ENCODE assay signal across 8 cellular contexts in the genomic region with DNA sequence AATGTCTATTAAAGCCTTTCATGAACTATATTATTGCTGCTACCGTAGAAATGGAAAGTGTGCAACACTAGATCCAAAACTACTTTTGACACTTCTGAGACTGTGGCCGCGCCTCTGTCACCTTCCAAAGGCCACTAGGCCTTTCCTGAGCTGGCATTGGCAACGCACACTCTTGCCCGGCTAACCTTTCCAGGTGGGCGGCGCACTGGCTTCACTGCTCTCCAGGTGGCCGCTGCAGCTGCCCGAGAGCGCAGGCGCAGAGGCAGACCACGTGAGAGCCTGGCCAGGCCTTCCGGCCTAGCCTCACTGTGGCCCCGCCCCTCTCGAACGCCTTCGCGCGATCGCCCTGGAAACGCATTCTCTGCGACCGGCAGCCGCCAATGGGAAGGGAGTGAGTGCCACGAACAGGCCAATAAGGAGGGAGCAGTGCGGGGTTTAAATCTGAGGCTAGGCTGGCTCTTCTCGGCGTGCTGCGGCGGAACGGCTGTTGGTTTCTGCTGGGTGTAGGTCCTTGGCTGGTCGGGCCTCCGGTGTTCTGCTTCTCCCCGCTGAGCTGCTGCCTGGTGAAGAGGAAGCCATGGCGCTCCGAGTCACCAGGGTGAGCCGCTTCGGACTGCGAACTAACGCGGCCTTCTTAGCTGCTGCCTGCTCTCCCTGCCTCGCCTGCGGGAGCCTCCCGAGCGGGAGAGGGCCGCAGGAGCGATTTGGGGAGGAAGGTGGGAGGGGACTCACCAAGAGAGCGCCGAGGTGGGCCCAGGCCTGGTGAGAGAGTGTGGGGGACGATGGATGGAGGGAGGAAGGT. TPM values are rescaled to one million over a fixed set of nuclear protein-coding genes. Genes with fewer than 3 reads are reported as not detected.
DNase-seq lines count a peak whose midpoint lies in the region; ATAC-seq and TF ChIP-seq lines count a peak whose summit lies in the region.

TSS of gene CCNB1 (plus strand) at position 465 of the 802 bp plus-strand sequence. CDS start at position 578, 113 bp downstream.

- ATAC-seq in HG02678 (IDR thresholded peaks at IDR 0.05; ENCODE audit: unreplicated experiment) (peak; percentile 99), thoracic aorta (ENCODE audit: insufficient number of reproducible peaks, low FRiP score, low read depth) (peak; percentile 95)
- ATAC-seq in activated naive CD4-positive, alpha-beta T cell treated with anti-CD3 and anti-CD28 coated beads, Interleukin-2, amount 50 U/mL, for 72 hours, result peak; percentile 99 to 100

- H2AFZ ChIP-seq in osteoblast (ENCODE audit: low read length), result peak within 1 kb of the TSS; percentile 99

- no peaks in the 10 kb centered on the region for H3K9me3 ChIP-seq in osteoblast (ENCODE audit: low read depth, low read length)
- no peaks in the 10 kb centered on the region for H3K9me3 ChIP-seq in thoracic aorta

- peak within 1 kb of the TSS; percentile 96 for H3K4me2 ChIP-seq in osteoblast (ENCODE audit: insufficient read depth, low read length)

- no peak for TF ChIP-seq CTCF in GM12864 (IDR thresholded peaks at IDR 0.05; ENCODE audit: low read depth, low read length, missing control alignments)
- TF ChIP-seq CTCF in osteoblast (IDR thresholded peaks at IDR 0.05; ENCODE audit: extremely low read depth, low read depth, low read length), result no peak
- TF ChIP-seq CTCF in thoracic aorta (IDR thresholded peaks at IDR 0.05), result no peak

- H3K27ac ChIP-seq in osteoblast (ENCODE audit: low read depth, low read length) (peak within 1 kb of the TSS; percentile 66), thoracic aorta (peak within 1 kb of the TSS in 1 of 2 donors; percentile 8)

- no peaks in the 10 kb centered on the region for H3K27me3 ChIP-seq in osteoblast (ENCODE audit: insufficient read depth, low read length)
- no peaks in the 10 kb centered on the region for H3K27me3 ChIP-seq in thoracic aorta (replicated peaks; ENCODE audit: insufficient read depth)

- H3K36me3 ChIP-seq in osteoblast (ENCODE audit: insufficient read depth, low read length), result peaks cover 15% of the 10 kb centered on the region
- H3K36me3 ChIP-seq in thoracic aorta, result no peaks in the 10 kb centered on the region

- H3K36me3 Mint-ChIP-seq in activated naive CD4-positive, alpha-beta T cell treated with anti-CD3 and anti-CD28 coated beads, Interleukin-2, amount 50 U/mL, for 72 hours, result peaks cover 24 to 57% of the 10 kb centered on the region in 2 donors

- peak; percentile 94 for DNase-seq in GM12864 (ENCODE audit: low read depth)
- DNase-seq in NCI-H1105 treated with DMSO at 0.1 percent for 48 hours (lab: John Stamatoyannopoulos, UW), result peak; percentile 94
- DNase-seq in SKM-1 treated with dmso at 0.1 percent for 144 hours (lab: John Stamatoyannopoulos, UW; ENCODE audit: unreplicated experiment), result peak; percentile 98
- DNase-seq in activated naive CD4-positive, alpha-beta T cell treated with anti-CD3 and anti-CD28 coated beads, Interleukin-2, amount 50 U/mL, for 72 hours (ENCODE audit: low spot score in 2 of 2), result peak; percentile 98 to 99
- peak; percentile 99 for DNase-seq in glomerular visceral epithelial cell (ENCODE audit: extremely low spot score)
- DNase-seq in osteoblast (ENCODE audit: insufficient read length, low spot score, missing footprints), result peak; percentile 99
- DNase-seq in thoracic aorta (ENCODE audit: low spot score), result peak; percentile 89

- peaks cover 23% of the 10 kb centered on the region for H3K4me1 ChIP-seq in osteoblast (ENCODE audit: insufficient read depth, low read length)
- H3K4me1 ChIP-seq in thoracic aorta (ENCODE audit: control insufficient read depth in 1 of 2, low read depth in 2 of 2), result peaks cover 7 to 9% of the 10 kb centered on the region in 2 donors

- H3K27ac Mint-ChIP-seq in activated naive CD4-positive, alpha-beta T cell treated with anti-CD3 and anti-CD28 coated beads, Interleukin-2, amount 50 U/mL, for 72 hours, result peak within 1 kb of the TSS; percentile 98 to 99

- H3K79me2 ChIP-seq in osteoblast (ENCODE audit: insufficient read depth, low read length), result peaks cover 44% of the 10 kb centered on the region

- peak within 1 kb of the TSS; percentile 98 for H3K4me3 ChIP-seq in GM12864 (ENCODE audit: low read depth, low read length)
- H3K4me3 ChIP-seq in osteoblast (ENCODE audit: insufficient read depth, low read length), result peak within 1 kb of the TSS; percentile 99
- peak within 1 kb of the TSS; percentile 89 for H3K4me3 ChIP-seq in thoracic aorta

- H3K9me3 Mint-ChIP-seq in activated naive CD4-positive, alpha-beta T cell treated with anti-CD3 and anti-CD28 coated beads, Interleukin-2, amount 50 U/mL, for 72 hours, result peaks cover 0 to 5% of the 10 kb centered on the region in 2 donors

- no peaks in the 10 kb centered on the region for H4K20me1 ChIP-seq in osteoblast (ENCODE audit: insufficient read depth, low read length)

RNA-seq across cellular contexts. Expression of gene CCNB1, which starts in this region (rescaled TPM):
- total RNA-seq in activated naive CD4-positive, alpha-beta T cell treated with anti-CD3 and anti-CD28 coated beads, Interleukin-2, amount 50 U/mL, for 72 hours, result 100 to 1,000 TPM; 220 to 262 TPM
- total RNA-seq in osteoblast (19.2 and 22.4 TPM in 2 replicates), thoracic aorta (1 to 10 TPM in 1 of 2 donors, not detected in 1; 9.4 TPM)
